Comparison of ENCODE assay signal across 16 cellular contexts in the genomic region with DNA sequence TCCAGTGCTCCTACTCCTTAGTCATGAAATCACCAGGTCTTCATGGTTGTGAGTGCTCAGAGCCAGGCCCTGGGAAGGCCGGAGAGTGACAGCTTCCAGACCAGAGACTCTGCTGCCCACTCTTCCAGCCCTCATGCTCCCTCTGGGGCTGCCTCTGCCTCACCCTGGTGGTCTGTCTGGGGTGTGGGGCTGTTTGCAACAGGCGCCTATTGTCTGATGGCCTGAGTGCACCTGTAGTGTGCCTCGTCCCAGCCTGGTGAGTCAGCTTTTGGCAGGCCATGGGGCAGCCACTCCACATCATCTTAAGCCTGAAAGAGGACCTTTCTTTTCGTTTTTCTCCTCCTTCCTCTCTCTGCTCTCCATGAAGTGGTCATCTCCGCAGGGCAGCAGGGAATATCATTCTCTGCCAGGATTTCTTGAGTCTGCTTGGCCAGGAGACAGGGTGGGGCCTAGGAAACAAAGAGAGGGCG.
DNase-seq lines count a peak whose midpoint lies in the region; ATAC-seq and TF ChIP-seq lines count a peak whose summit lies in the region.
"Had no signal": no experiment of that assay in that cellular context is flagged by ENCODE, and none has a peak within 500 bp of the region (broad histone marks: within the 10 kb centered on the region; RNA-seq: fewer than 3 reads in every experiment).

No MANE protein-coding gene starts in this region.

- H3K27ac ChIP-seq in sigmoid colon: no peak overlapping the region
- H3K27ac ChIP-seq: brain microvascular endothelial cell, epithelial cell of prostate, gastrocnemius medialis, RWPE1, skin epidermis had no signal

- intact Hi-C loops in sigmoid colon (cut with DNase I): no loop called here

- 78 to 90% methylated on average over 6 of the region's 6 CpGs for WGBS in sigmoid colon, 2 donors

- TF ChIP-seq RAD21 in Ishikawa (IDR thresholded peaks at IDR 0.05; ENCODE audit: low read depth): 0 out of 2 replicates have a peak, but pooled peaks have one; percentile 2

- H3K9me3 ChIP-seq in sigmoid colon: peaks cover 0 to 4% (median under 1%) of the 10 kb centered on the region in 4 donors
- H3K9me3 ChIP-seq: gastrocnemius medialis had no signal

- no peak for TF ChIP-seq POLR2A in sigmoid colon (IDR thresholded peaks at IDR 0.05)

- no peaks in the 10 kb centered on the region for H3K36me3 ChIP-seq in sigmoid colon
- H3K36me3 ChIP-seq: brain microvascular endothelial cell, gastrocnemius medialis had no signal

- H3K4me3 ChIP-seq in fibroblast of the aortic adventitia (ENCODE audit: low read depth, low read length) (no peak overlapping the region), sigmoid colon (no peak overlapping the region)
- H3K4me3 ChIP-seq: gastrocnemius medialis, skin epidermis had no signal

- no peaks in the 10 kb centered on the region for H3K27me3 ChIP-seq in sigmoid colon
- H3K27me3 ChIP-seq: brain microvascular endothelial cell, gastrocnemius medialis had no signal

- DNase-seq in DMS79 treated with DMSO at 0.1 percent for 48 hours (lab: John Stamatoyannopoulos, UW): peak; percentile 69
- peak; percentile 30 for DNase-seq in fibroblast of the aortic adventitia (ENCODE audit: low read depth)
- DNase-seq in sigmoid colon: peak; percentile 17
- DNase-seq in mucosa of gallbladder (ENCODE audit: low spot score): no peak
- DNase-seq in GOT3 (lab: John Stamatoyannopoulos, UW): no peak
- DNase-seq: activated CD4-positive, alpha-beta memory T cell treated with anti-CD3 and anti-CD28 coated beads, Interleukin-2, amount 10 ng/mL, durations not matched to agents 7 days and 5 days; brain microvascular endothelial cell; gastrocnemius medialis; naive thymus-derived CD4-positive, alpha-beta T cell; NCI-H446 treated with DMSO at 0.1 percent for 48 hours; stimulated activated CD4-positive, alpha-beta T cell treated with anti-CD3 and anti-CD28 coated beads, Interleukin-4, amount 100 ng/mL, for 4 hours had no signal

- no peak for TF ChIP-seq CTCF in fibroblast of the aortic adventitia (IDR thresholded peaks at IDR 0.05; ENCODE audit: insufficient read depth, low read length)
- TF ChIP-seq CTCF in sigmoid colon (IDR thresholded peaks at IDR 0.05): no peak

- ATAC-seq in GM19467 (IDR thresholded peaks at IDR 0.05; ENCODE audit: unreplicated experiment): no peak
- ATAC-seq: gastrocnemius medialis; naive thymus-derived CD4-positive, alpha-beta T cell had no signal

- H3K4me1 ChIP-seq in sigmoid colon: no peaks in the 10 kb centered on the region

- peak; percentile 72 for TF ChIP-seq EP300 in Ishikawa (IDR thresholded peaks at IDR 0.05; ENCODE audit: borderline replicate concordance)
- no peak for TF ChIP-seq EP300 in sigmoid colon (IDR thresholded peaks at IDR 0.05)

TF ChIP-seq in Ishikawa, 13 proteins besides CTCF, POLR2A, EP300 and RAD21:
- TF ChIP-seq NFIC (IDR thresholded peaks at IDR 0.05): peak; percentile 71
- no peak for TF ChIP-seq CEBPB (IDR thresholded peaks at IDR 0.05)
- TF ChIP-seq TCF12 (IDR thresholded peaks at IDR 0.05; ENCODE audit: low read depth): peak; percentile 61; the same call in 1 of the 2 replicates

Comparison
In these comparisons a context has a peak if more than half of its experiments do, and no peak if none do; other contexts are left out.
1. DNase-seq: peak in DMS79 treated with DMSO at 0.1 percent for 48 hours (single experiment), fibroblast of the aortic adventitia (single experiment) and sigmoid colon (single experiment); none in mucosa of gallbladder (single experiment) and GOT3 (single experiment).